16 cellular contexts compared by ENCODE assay signal in the genomic region with DNA sequence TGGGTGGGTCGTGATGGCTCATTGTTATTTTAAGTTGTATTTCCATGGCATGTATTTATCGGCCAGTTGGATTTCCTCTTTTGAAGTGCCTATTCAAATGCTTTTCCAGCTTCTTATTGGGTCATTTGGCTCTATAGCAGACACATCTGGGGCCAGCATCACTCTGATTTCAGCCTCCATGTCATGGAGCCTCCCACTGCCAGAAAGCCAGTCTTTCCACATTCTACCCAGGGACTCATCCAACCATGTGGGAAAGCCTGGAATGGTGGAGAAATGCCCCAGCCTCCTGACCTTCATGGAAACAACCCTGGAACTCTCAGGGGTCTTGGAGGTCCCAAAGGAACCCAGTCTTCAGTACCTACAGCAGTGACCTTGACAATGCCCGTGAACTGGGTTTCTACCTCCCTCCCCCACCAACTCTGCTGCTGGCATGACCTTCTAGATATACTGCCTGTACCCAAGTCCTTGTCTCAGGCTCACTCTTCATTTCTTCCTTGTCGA. TPM values are rescaled to one million over a fixed set of nuclear protein-coding genes. Genes with fewer than 3 reads are reported as not detected.
"Had no signal": no experiment of that assay in that cellular context is flagged by ENCODE, and none has a peak within 500 bp of the region (broad histone marks: within the 10 kb centered on the region; RNA-seq: fewer than 3 reads in every experiment).

No MANE protein-coding gene starts in this region.

- H3K4me3 Mint-ChIP-seq: activated CD4-positive, alpha-beta T cell treated with anti-CD3 and anti-CD28 coated beads for 36 hours; activated naive CD4-positive, alpha-beta T cell treated with anti-CD3 and anti-CD28 coated beads for 36 hours; naive thymus-derived CD8-positive, alpha-beta T cell; T-helper 17 cell had no signal

- H3K27me3 Mint-ChIP-seq: activated CD4-positive, alpha-beta T cell treated with anti-CD3 and anti-CD28 coated beads for 36 hours; naive thymus-derived CD8-positive, alpha-beta T cell; T-helper 17 cell had no signal

- H3K27ac Mint-ChIP-seq: activated CD4-positive, alpha-beta T cell treated with anti-CD3 and anti-CD28 coated beads for 36 hours; activated naive CD4-positive, alpha-beta T cell treated with anti-CD3 and anti-CD28 coated beads for 36 hours; T-helper 17 cell had no signal

- ATAC-seq: activated CD4-positive, alpha-beta T cell treated with anti-CD3 and anti-CD28 coated beads for 36 hours; left lung; mucosa of descending colon; naive thymus-derived CD8-positive, alpha-beta T cell; stimulated activated naive CD8-positive, alpha-beta T cell treated with anti-CD3 and anti-CD28 coated beads, Interleukin-15, Interleukin-2, amounts not matched to agents 100 U/mL and 50 U/mL, for 24 hours; T-helper 17 cell had no signal

- DNase-seq: activated CD4-positive, alpha-beta T cell treated with anti-CD3 and anti-CD28 coated beads for 36 hours; activated naive CD4-positive, alpha-beta T cell treated with anti-CD3 and anti-CD28 coated beads for 36 hours; dorsolateral prefrontal cortex; mammary epithelial cell; mucosa of descending colon; naive thymus-derived CD8-positive, alpha-beta T cell; nucleus accumbens; SIG-M5; stimulated activated CD4-positive, alpha-beta T cell treated with anti-CD3 and anti-CD28 coated beads, Interleukin-4, amount 100 ng/mL, for 1 hour; stimulated activated naive CD8-positive, alpha-beta T cell treated with anti-CD3 and anti-CD28 coated beads, Interleukin-15, Interleukin-2, amounts not matched to agents 100 U/mL and 50 U/mL, for 24 hours; T-helper 17 cell; transverse colon; WERI-Rb-1 had no signal

RNA-seq across cellular contexts. Expression of a gene that starts 33.8 kb away (rescaled TPM):
- total RNA-seq: cardiac muscle cell had no signal

RNA-seq across cellular contexts. Expression of a gene that starts 52.1 kb away (rescaled TPM):
- total RNA-seq: cardiac muscle cell, mammary epithelial cell, skeletal muscle tissue had no signal
